In the genomic region with DNA sequence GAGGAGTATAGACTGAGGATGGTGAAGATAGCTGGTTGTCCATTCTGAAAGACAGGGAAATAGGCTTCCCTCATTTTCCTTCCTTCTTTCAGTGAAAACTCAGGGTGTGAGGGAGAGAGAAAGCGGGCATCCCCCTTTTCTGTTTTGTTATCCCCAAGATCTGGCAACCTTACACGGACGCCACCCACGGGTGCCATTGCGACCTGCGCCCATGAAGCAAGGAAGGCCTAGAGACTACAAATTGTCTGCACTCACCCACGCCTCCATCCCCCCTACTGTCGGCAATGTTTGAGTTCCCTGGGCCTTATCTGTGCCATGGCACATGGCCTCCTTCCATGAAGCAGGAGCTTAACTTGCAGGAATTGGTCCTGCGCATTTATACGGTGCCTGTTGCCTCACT, we compare ENCODE assay signal across 1 cellular context.
TF ChIP-seq lines count a peak whose summit lies in the region.

No MANE protein-coding gene starts in this region.

TF ChIP-seq in K562, 482 proteins besides CTCF, POLR2A, EP300 and RAD21 (continued from another document):
- TF ChIP-seq, protein P1, sequence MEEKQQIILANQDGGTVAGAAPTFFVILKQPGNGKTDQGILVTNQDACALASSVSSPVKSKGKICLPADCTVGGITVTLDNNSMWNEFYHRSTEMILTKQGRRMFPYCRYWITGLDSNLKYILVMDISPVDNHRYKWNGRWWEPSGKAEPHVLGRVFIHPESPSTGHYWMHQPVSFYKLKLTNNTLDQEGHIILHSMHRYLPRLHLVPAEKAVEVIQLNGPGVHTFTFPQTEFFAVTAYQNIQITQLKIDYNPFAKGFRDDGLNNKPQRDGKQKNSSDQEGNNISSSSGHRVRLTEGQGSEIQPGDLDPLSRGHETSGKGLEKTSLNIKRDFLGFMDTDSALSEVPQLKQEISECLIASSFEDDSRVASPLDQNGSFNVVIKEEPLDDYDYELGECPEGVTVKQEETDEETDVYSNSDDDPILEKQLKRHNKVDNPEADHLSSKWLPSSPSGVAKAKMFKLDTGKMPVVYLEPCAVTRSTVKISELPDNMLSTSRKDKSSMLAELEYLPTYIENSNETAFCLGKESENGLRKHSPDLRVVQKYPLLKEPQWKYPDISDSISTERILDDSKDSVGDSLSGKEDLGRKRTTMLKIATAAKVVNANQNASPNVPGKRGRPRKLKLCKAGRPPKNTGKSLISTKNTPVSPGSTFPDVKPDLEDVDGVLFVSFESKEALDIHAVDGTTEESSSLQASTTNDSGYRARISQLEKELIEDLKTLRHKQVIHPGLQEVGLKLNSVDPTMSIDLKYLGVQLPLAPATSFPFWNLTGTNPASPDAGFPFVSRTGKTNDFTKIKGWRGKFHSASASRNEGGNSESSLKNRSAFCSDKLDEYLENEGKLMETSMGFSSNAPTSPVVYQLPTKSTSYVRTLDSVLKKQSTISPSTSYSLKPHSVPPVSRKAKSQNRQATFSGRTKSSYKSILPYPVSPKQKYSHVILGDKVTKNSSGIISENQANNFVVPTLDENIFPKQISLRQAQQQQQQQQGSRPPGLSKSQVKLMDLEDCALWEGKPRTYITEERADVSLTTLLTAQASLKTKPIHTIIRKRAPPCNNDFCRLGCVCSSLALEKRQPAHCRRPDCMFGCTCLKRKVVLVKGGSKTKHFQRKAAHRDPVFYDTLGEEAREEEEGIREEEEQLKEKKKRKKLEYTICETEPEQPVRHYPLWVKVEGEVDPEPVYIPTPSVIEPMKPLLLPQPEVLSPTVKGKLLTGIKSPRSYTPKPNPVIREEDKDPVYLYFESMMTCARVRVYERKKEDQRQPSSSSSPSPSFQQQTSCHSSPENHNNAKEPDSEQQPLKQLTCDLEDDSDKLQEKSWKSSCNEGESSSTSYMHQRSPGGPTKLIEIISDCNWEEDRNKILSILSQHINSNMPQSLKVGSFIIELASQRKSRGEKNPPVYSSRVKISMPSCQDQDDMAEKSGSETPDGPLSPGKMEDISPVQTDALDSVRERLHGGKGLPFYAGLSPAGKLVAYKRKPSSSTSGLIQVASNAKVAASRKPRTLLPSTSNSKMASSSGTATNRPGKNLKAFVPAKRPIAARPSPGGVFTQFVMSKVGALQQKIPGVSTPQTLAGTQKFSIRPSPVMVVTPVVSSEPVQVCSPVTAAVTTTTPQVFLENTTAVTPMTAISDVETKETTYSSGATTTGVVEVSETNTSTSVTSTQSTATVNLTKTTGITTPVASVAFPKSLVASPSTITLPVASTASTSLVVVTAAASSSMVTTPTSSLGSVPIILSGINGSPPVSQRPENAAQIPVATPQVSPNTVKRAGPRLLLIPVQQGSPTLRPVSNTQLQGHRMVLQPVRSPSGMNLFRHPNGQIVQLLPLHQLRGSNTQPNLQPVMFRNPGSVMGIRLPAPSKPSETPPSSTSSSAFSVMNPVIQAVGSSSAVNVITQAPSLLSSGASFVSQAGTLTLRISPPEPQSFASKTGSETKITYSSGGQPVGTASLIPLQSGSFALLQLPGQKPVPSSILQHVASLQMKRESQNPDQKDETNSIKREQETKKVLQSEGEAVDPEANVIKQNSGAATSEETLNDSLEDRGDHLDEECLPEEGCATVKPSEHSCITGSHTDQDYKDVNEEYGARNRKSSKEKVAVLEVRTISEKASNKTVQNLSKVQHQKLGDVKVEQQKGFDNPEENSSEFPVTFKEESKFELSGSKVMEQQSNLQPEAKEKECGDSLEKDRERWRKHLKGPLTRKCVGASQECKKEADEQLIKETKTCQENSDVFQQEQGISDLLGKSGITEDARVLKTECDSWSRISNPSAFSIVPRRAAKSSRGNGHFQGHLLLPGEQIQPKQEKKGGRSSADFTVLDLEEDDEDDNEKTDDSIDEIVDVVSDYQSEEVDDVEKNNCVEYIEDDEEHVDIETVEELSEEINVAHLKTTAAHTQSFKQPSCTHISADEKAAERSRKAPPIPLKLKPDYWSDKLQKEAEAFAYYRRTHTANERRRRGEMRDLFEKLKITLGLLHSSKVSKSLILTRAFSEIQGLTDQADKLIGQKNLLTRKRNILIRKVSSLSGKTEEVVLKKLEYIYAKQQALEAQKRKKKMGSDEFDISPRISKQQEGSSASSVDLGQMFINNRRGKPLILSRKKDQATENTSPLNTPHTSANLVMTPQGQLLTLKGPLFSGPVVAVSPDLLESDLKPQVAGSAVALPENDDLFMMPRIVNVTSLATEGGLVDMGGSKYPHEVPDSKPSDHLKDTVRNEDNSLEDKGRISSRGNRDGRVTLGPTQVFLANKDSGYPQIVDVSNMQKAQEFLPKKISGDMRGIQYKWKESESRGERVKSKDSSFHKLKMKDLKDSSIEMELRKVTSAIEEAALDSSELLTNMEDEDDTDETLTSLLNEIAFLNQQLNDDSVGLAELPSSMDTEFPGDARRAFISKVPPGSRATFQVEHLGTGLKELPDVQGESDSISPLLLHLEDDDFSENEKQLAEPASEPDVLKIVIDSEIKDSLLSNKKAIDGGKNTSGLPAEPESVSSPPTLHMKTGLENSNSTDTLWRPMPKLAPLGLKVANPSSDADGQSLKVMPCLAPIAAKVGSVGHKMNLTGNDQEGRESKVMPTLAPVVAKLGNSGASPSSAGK (IDR thresholded peaks at IDR 0.05), result peak; percentile 59
